Comparison of ENCODE assay signal across 1 cellular context in genomic region chr1:209673631-209674417, GRCh38.
TF ChIP-seq lines count a peak whose summit lies in the region.

No MANE protein-coding gene starts in this region.

TF ChIP-seq in GM12878, 131 proteins besides CTCF, POLR2A, EP300 and RAD21 (continued from another document):
- TF ChIP-seq CEBPB (IDR thresholded peaks at IDR 0.05; ENCODE audit: borderline replicate concordance in 1 of 2, low read depth in 2 of 2, low read length in 2 of 2) (no peak), RFX5 (IDR thresholded peaks at IDR 0.05; ENCODE audit: low read depth, low read length) (no peak), HDAC2 (IDR thresholded peaks at IDR 0.05) (no peak), CHD1 (IDR thresholded peaks at IDR 0.05; ENCODE audit: low read depth, low read length) (no peak), ETV6 (conservative IDR thresholded peaks at IDR 0.05 in 1 of 2, IDR thresholded peaks at IDR 0.05 in 1 of 2; ENCODE audit: borderline replicate concordance in 1 of 2, low read depth in 1 of 2) (no peak), IKZF2 (IDR thresholded peaks at IDR 0.05) (no peak), GABPA (IDR thresholded peaks at IDR 0.05; ENCODE audit: low read depth) (no peak), CBX3 (IDR thresholded peaks at IDR 0.05; ENCODE audit: borderline replicate concordance, low read depth) (no peak), BRCA1 (IDR thresholded peaks at IDR 0.05; ENCODE audit: low read depth, low read length) (no peak), POLR2AphosphoS2 (IDR thresholded peaks at IDR 0.05; ENCODE audit: low read depth, low read length) (no peak), NR2C2 (IDR thresholded peaks at IDR 0.05; ENCODE audit: borderline replicate concordance, control insufficient read depth, insufficient read length, low read depth) (no peak), SP1 (IDR thresholded peaks at IDR 0.05; ENCODE audit: low read depth, low read length) (no peak), ZNF592 (IDR thresholded peaks at IDR 0.05) (0 out of 2 replicates have a peak, but pooled peaks have one; percentile 9), PBX3 (IDR thresholded peaks at IDR 0.05; ENCODE audit: insufficient replicate concordance, low read depth, low read length) (no peak), CBFB (IDR thresholded peaks at IDR 0.05; ENCODE audit: low read depth) (no peak), ZBTB40 (IDR thresholded peaks at IDR 0.05; ENCODE audit: borderline replicate concordance) (peak; percentile 35; the same call in 1 of the 2 replicates), MXI1 (IDR thresholded peaks at IDR 0.05; ENCODE audit: low read depth, low read length) (no peak; the same call in 1 of the 2 replicates), IRF3 (IDR thresholded peaks at IDR 0.05) (no peak), RUNX3 (IDR thresholded peaks at IDR 0.05; ENCODE audit: low read length) (no peak), LARP7 (IDR thresholded peaks at IDR 0.05) (no peak), EZH2 (IDR thresholded peaks at IDR 0.05; ENCODE audit: borderline replicate concordance, control insufficient read depth, low read depth, low read length) (no peak)
